ENCODE assay signal across 8 cellular contexts in the genomic region with DNA sequence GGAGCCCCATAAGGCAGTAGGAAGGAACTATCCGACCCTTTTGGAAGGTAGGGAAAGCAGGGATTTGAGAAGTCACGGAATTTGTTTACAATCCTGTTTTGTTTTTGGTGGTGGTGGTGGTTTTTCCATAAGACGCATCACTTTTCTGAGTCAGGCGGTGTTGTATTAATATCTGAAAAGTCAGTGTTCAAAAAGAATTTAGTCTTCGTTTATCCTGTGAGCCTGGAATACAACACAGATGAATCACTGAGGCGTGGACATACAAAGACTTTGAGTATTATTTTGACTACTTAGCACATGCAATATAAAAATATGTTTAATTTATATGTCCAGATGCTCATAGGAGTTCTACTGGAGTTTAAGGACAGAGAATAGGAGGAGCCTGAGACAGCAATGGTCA. TPM values are rescaled to one million over a fixed set of nuclear protein-coding genes. Genes with fewer than 3 reads are reported as not detected.
DNase-seq lines count a peak whose midpoint lies in the region; ATAC-seq and TF ChIP-seq lines count a peak whose summit lies in the region.

No MANE protein-coding gene starts in this region.

- TF ChIP-seq CTCF in fibroblast of pulmonary artery (IDR thresholded peaks at IDR 0.05; ENCODE audit: low read length, missing control alignments) (no peak), gastrocnemius medialis (IDR thresholded peaks at IDR 0.05 in 4 of 5, conservative IDR thresholded peaks at IDR 0.05 in 1 of 5) (no peak)

- 0 out of 2 replicates have a peak, but pooled peaks cover 8% of the 10 kb centered on the region for H3K9me3 ChIP-seq in SK-N-MC (ENCODE audit: low read depth, low read length)
- H3K9me3 ChIP-seq in gastrocnemius medialis: peaks cover 3 to 15% (median 4%) of the 10 kb centered on the region in 3 donors

- no peak for TF ChIP-seq POLR2A in gastrocnemius medialis (IDR thresholded peaks at IDR 0.05)

- DNase-seq in GM03348 (ENCODE audit: low spot score) (peak; percentile 9), SK-N-MC (ENCODE audit: low read depth, low spot score) (no peak), fibroblast of pulmonary artery (ENCODE audit: low read depth) (peak; percentile 9), gastrocnemius medialis (no peak)

- intact Hi-C loops in gastrocnemius medialis (cut with DNase I; ENCODE audit: low total_unique reads): no loop called here

- H3K4me3 ChIP-seq in SK-N-MC (peak overlapping the region; percentile 83), fibroblast of pulmonary artery (replicated peaks; ENCODE audit: low read depth, low read length) (peak overlapping the region; percentile 76), gastrocnemius medialis (peak overlapping the region; percentile 62 to 79 (median 70))

- peak overlapping the region; percentile 68 for H3K9ac ChIP-seq in SK-N-MC (ENCODE audit: insufficient read length)

- in situ Hi-C loops in gastrocnemius medialis (cut with MboI; ENCODE audit: low sequenced_read_pairs in 4 of 4): loop anchor here in 1 of 4 donors (5.0 to 10.0 kb wide), 2 partner anchors 41 to 83 kb away; a partner anchor contains a TSS

- no peaks in the 10 kb centered on the region for H3K27me3 ChIP-seq in gastrocnemius medialis

- H3K36me3 ChIP-seq in SK-N-MC (ENCODE audit: insufficient read depth, low read length) (peaks cover 34% of the 10 kb centered on the region; the same call in 1 of the 2 replicates), gastrocnemius medialis (peaks cover 2 to 38% of the 10 kb centered on the region in 2 donors)

- peaks cover 14 to 16% of the 10 kb centered on the region in 2 donors for H3K4me1 ChIP-seq in gastrocnemius medialis

- no peak overlapping the region for H3K27ac ChIP-seq in SK-N-MC
- peak overlapping the region in 1 of 4 donors; percentile 85 for H3K27ac ChIP-seq in gastrocnemius medialis

- ATAC-seq in gastrocnemius medialis: no peak
- no peak for ATAC-seq in GM18502 (IDR thresholded peaks at IDR 0.05; ENCODE audit: poor library complexity, unreplicated experiment)
- ATAC-seq in HG02610 (IDR thresholded peaks at IDR 0.05; ENCODE audit: unreplicated experiment): no peak
- ATAC-seq in HG03159 (IDR thresholded peaks at IDR 0.05; ENCODE audit: unreplicated experiment): no peak
- ATAC-seq in HG02973 (IDR thresholded peaks at IDR 0.05; ENCODE audit: unreplicated experiment): no peak

RNA-seq across cellular contexts. Expression of a gene that starts 0.8 kb away (rescaled TPM):
- total RNA-seq in gastrocnemius medialis: 1 to 10 TPM; 1.5 to 4.5 (median 2.1) TPM

RNA-seq across cellular contexts. Expression of a gene that starts 42.5 kb away (rescaled TPM):
- 1 to 10 TPM; 2.4 to 3.6 (median 2.9) TPM for total RNA-seq in gastrocnemius medialis

RNA-seq across cellular contexts. Expression of a gene that starts 48.5 kb away (rescaled TPM):
- total RNA-seq in gastrocnemius medialis: 10 to 100 TPM in 1 of 4 donors, 1 to 10 TPM in 3; 3.8 to 11.5 (median 5.9) TPM

Comparison
In these comparisons a context has a peak if more than half of its experiments do, and no peak if none do; other contexts are left out.
1. DNase-seq: peak in GM03348 (single experiment) and fibroblast of pulmonary artery (single experiment); none in SK-N-MC (single experiment) and gastrocnemius medialis (0 of 2).
2. Peak in every context shown above with its lines, with median percentiles within 50 percentile points of each other: H3K4me3 ChIP-seq.